ENCODE assay signal across 8 cellular contexts in the genomic region with DNA sequence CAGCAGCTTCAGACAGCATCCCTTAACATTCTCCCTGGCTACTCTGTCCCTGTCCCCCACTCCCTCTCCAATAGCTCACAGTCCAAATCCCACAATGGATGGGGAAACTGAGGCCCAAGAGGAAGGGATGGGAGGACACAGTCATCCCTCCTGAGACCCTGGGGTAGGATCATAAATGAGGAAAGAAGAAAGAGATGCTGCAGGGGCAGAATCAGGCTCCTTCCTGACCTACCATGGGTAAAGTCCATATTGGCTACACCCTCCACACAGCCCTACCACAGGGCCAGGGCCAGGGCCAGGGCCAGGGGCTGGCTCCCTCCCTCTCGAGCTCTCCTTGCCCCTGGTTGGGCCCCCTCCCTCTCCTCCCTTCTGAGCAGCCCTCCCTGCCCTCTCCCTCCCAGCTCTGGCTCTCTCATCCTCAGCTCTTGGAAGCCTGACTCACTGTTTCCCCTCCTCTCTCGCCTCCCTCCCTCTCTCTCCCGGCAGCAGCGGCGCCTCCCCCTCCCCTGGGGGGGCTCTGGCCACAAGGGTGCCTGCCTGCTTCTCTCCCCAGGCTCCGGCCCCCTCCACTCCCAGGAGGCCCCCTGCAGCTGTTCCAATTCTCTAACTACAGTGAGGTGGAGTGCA. TPM values are rescaled to one million over a fixed set of nuclear protein-coding genes. Genes with fewer than 3 reads are reported as not detected.
A peak's percentile ranks its signal among the peaks of the same experiment; 100 is the strongest.
DNase-seq lines count a peak whose midpoint lies in the region; ATAC-seq and TF ChIP-seq lines count a peak whose summit lies in the region.

No MANE protein-coding gene starts in this region.

- H3K27ac ChIP-seq in heart right ventricle (peak overlapping the region; percentile 30 to 100 (median 96)), gastrocnemius medialis (peak overlapping the region; percentile 97 to 100 (median 100))

- peak; percentile 30 to 42 for ATAC-seq in activated naive CD4-positive, alpha-beta T cell treated with anti-CD3 and anti-CD28 coated beads, Interleukin-2, amount 50 U/mL, for 72 hours
- ATAC-seq in heart right ventricle (peak; percentile 8 to 66 (median 58)), gastrocnemius medialis (no peak)

- intact Hi-C loops in heart right ventricle (cut with DNase I) = loop anchor here in 1 of 10 donors (5.0 kb wide), 1 partner anchor 37 kb away; no protein-coding TSS in a partner anchor
- intact Hi-C loops in gastrocnemius medialis (cut with DNase I; ENCODE audit: low total_unique reads) = no loop called here

- H3K27ac Mint-ChIP-seq in activated naive CD4-positive, alpha-beta T cell treated with anti-CD3 and anti-CD28 coated beads, Interleukin-2, amount 50 U/mL, for 72 hours = peak overlapping the region; percentile 59

- no peaks in the 10 kb centered on the region for H3K9me3 Mint-ChIP-seq in activated naive CD4-positive, alpha-beta T cell treated with anti-CD3 and anti-CD28 coated beads, Interleukin-2, amount 50 U/mL, for 72 hours

- H3K27me3 ChIP-seq in heart right ventricle (peaks cover 0 to 4% (median 0%) of the 10 kb centered on the region in 7 donors), gastrocnemius medialis (no peaks in the 10 kb centered on the region)

- H3K4me1 ChIP-seq in heart right ventricle (peaks cover 65 to 86% (median 85%) of the 10 kb centered on the region in 9 donors), gastrocnemius medialis (peaks cover 77 to 80% of the 10 kb centered on the region in 2 donors)

- no peaks in the 10 kb centered on the region for H3K9me3 ChIP-seq in heart right ventricle
- H3K9me3 ChIP-seq in gastrocnemius medialis = no peaks in the 10 kb centered on the region

- TF ChIP-seq CTCF in heart right ventricle (IDR thresholded peaks at IDR 0.05) = no peak
- no peak for TF ChIP-seq CTCF in gastrocnemius medialis (IDR thresholded peaks at IDR 0.05 in 4 of 5, conservative IDR thresholded peaks at IDR 0.05 in 1 of 5)

- TF ChIP-seq POLR2A in gastrocnemius medialis (IDR thresholded peaks at IDR 0.05) = peak in 1 of 2 donors; percentile 36

- in situ Hi-C loops in gastrocnemius medialis (cut with MboI; ENCODE audit: low sequenced_read_pairs in 4 of 4) = no loop called here

- WGBS in heart right ventricle, 2 donors = 0 to 9% methylated on average over 6 of the region's 6 CpGs

- DNase-seq in COR-L47 (lab: John Stamatoyannopoulos, UW) (peak; percentile 79), NCI-H1436 treated with DMSO at 0.1 percent for 48 hours (lab: John Stamatoyannopoulos, UW) (peak; percentile 32), heart right ventricle (peak; percentile 65 to 86), gastrocnemius medialis (no peak), activated gamma-delta T cell treated with Interleukin-2 at 50 U/mL for 16 hours (no peak), LoVo (ENCODE audit: low spot score) (no peak), cerebellar cortex (ENCODE audit: low spot score) (no peak)
- DNase-seq in activated naive CD4-positive, alpha-beta T cell treated with anti-CD3 and anti-CD28 coated beads, Interleukin-2, amount 50 U/mL, for 72 hours (ENCODE audit: low spot score in 2 of 2) = peak in 1 of 2 donors; percentile 50

- H3K4me3 ChIP-seq in heart right ventricle = peak overlapping the region in 6 of 10 donors; percentile 1 to 34 (median 23)
- H3K4me3 ChIP-seq in gastrocnemius medialis = peak overlapping the region in 2 of 4 donors; percentile 10 to 21

- H3K36me3 ChIP-seq in heart right ventricle = peaks cover 0 to 9% (median 0%) of the 10 kb centered on the region in 9 donors
- no peaks in the 10 kb centered on the region for H3K36me3 ChIP-seq in gastrocnemius medialis

- no peaks in the 10 kb centered on the region for H3K36me3 Mint-ChIP-seq in activated naive CD4-positive, alpha-beta T cell treated with anti-CD3 and anti-CD28 coated beads, Interleukin-2, amount 50 U/mL, for 72 hours

RNA-seq across cellular contexts. Expression of a gene that starts 4.9 kb away (rescaled TPM):
- 10 to 100 TPM; 12.8 to 16.5 TPM for total RNA-seq in activated naive CD4-positive, alpha-beta T cell treated with anti-CD3 and anti-CD28 coated beads, Interleukin-2, amount 50 U/mL, for 72 hours
- total RNA-seq in heart right ventricle (10 to 100 TPM; 32.2 to 53.1 (median 42.9) TPM), gastrocnemius medialis (10 to 100 TPM; 22.2 to 57.9 (median 35.2) TPM)
- 10 to 100 TPM; 17.0 to 33.7 TPM for polyA plus RNA-seq in heart right ventricle

RNA-seq across cellular contexts. Expression of a gene that starts 36.0 kb away (rescaled TPM):
- under 1 TPM; 0.29 to 0.68 TPM for total RNA-seq in activated naive CD4-positive, alpha-beta T cell treated with anti-CD3 and anti-CD28 coated beads, Interleukin-2, amount 50 U/mL, for 72 hours
- total RNA-seq in heart right ventricle (10 to 100 TPM in 1 of 10 donors, 1 to 10 TPM in 9; 1.4 to 11.0 (median 2.4) TPM), gastrocnemius medialis (1 to 10 TPM; 1.3 to 5.8 (median 4.7) TPM)
- polyA plus RNA-seq in heart right ventricle = 1 to 10 TPM; 4.8 to 6.9 TPM

Comparison
In these comparisons a context has a peak if more than half of its experiments do, and no peak if none do; other contexts are left out.
1. DNase-seq: peak in COR-L47 (single experiment), NCI-H1436 treated with DMSO at 0.1 percent for 48 hours (single experiment) and heart right ventricle (2 of 2); none in gastrocnemius medialis (0 of 2), activated gamma-delta T cell treated with Interleukin-2 at 50 U/mL for 16 hours (single experiment), LoVo (single experiment) and cerebellar cortex (single experiment).
2. ATAC-seq: peak in activated naive CD4-positive, alpha-beta T cell treated with anti-CD3 and anti-CD28 coated beads, Interleukin-2, amount 50 U/mL, for 72 hours (2 of 2) and heart right ventricle (8 of 8); none in gastrocnemius medialis (0 of 2).